In genomic region chr1:40394456-40395172, GRCh38 we compare ENCODE assay signal across 10 cellular contexts. TPM values are rescaled to one million over a fixed set of nuclear protein-coding genes. Genes with fewer than 3 reads are reported as not detected.
DNase-seq lines count a peak whose midpoint lies in the region; ATAC-seq, FAIRE-seq and TF ChIP-seq lines count a peak whose summit lies in the region.
"Had no signal": no experiment of that assay in that cellular context is flagged by ENCODE, and none has a peak within 500 bp of the region (broad histone marks: within the 10 kb centered on the region; RNA-seq: fewer than 3 reads in every experiment).

No MANE protein-coding gene starts in this region.

- H3K9me3 Mint-ChIP-seq in CD4-positive, alpha-beta memory T cell, result no peaks in the 10 kb centered on the region
- H3K9me3 Mint-ChIP-seq in astrocyte (ENCODE audit: unreplicated experiment), result no peaks in the 10 kb centered on the region

- no peaks in the 10 kb centered on the region for H3K9me3 ChIP-seq in CD4-positive, alpha-beta memory T cell (ENCODE audit: control insufficient read depth in 1 of 2, low read length in 2 of 2)
- H3K9me3 ChIP-seq in astrocyte (ENCODE audit: insufficient read depth, low read depth, low read length), result no peaks in the 10 kb centered on the region
- H3K9me3 ChIP-seq in mucosa of descending colon, result no peaks in the 10 kb centered on the region

- H3K4me2 ChIP-seq in astrocyte (ENCODE audit: low read length), result no peak overlapping the region

- H3K4me3 Mint-ChIP-seq in CD4-positive, alpha-beta memory T cell, result peak overlapping the region in 7 of 8 donors; percentile 33 to 81 (median 71)
- no peak overlapping the region for H3K4me3 Mint-ChIP-seq in astrocyte (ENCODE audit: unreplicated experiment)

- TF ChIP-seq CTCF in NB4 (IDR thresholded peaks at IDR 0.05; ENCODE audit: low read depth, low read length), result no peak
- no peak for TF ChIP-seq CTCF in astrocyte (IDR thresholded peaks at IDR 0.05; ENCODE audit: insufficient read depth, low read depth, low read length)
- TF ChIP-seq CTCF in mucosa of descending colon (IDR thresholded peaks at IDR 0.05), result no peak

- H3K27ac ChIP-seq in CD4-positive, alpha-beta memory T cell (ENCODE audit: low read depth, low read length), result peak overlapping the region; percentile 64
- no peak overlapping the region for H3K27ac ChIP-seq in astrocyte (ENCODE audit: low read depth, low read length)

- peaks cover 76 to 96% (median 86%) of the 10 kb centered on the region in 4 donors for H3K4me1 Mint-ChIP-seq in CD4-positive, alpha-beta memory T cell
- H3K4me1 Mint-ChIP-seq in astrocyte (ENCODE audit: low read depth, unreplicated experiment), result peaks cover 8% of the 10 kb centered on the region

- H3K27me3 ChIP-seq in CD4-positive, alpha-beta memory T cell (ENCODE audit: insufficient read depth, low read length), result no peaks in the 10 kb centered on the region
- no peaks in the 10 kb centered on the region for H3K27me3 ChIP-seq in astrocyte (ENCODE audit: insufficient read depth, low read length)

- H2AFZ ChIP-seq in astrocyte (ENCODE audit: low read depth, low read length), result no peak overlapping the region

- CTCF ChIA-PET in CD4-positive, alpha-beta memory T cell (lab: Charles Lee; ENCODE audit: partially characterized antibody), result interaction anchor here (1.5 to 4.5 kb wide), 4 partner anchors 10 to 55 kb away, joined by 4 to 28 read pairs (median 11); no protein-coding TSS in a partner anchor

- TF ChIP-seq POLR2A in NB4 (IDR thresholded peaks at IDR 0.05; ENCODE audit: extremely low read depth, insufficient read length), result no peak

- peak; percentile 57 to 85 (median 67) for DNase-seq in CD4-positive, alpha-beta memory T cell
- peak; percentile 40 for DNase-seq in NB4 (ENCODE audit: low read depth)
- peak; percentile 50 for DNase-seq in astrocyte (ENCODE audit: low read depth)
- no peak for DNase-seq in mucosa of descending colon
- DNase-seq in NCI-H128 (lab: John Stamatoyannopoulos, UW; ENCODE audit: unreplicated experiment), result no peak
- no peak for DNase-seq in posterior vena cava (ENCODE audit: low spot score)
- DNase-seq: erythroblast, NCI-H1694 treated with DMSO at 0.1 percent for 48 hours had no signal

- POLR2A ChIA-PET in CD4-positive, alpha-beta memory T cell (lab: Charles Lee; ENCODE audit: partially characterized antibody), result interaction anchor here (2.9 to 7.8 kb wide), 3 partner anchors 11 to 20 kb away, joined by 8 to 130 read pairs (median 30); partner anchors contain the start of gene SMAP2

- peaks cover 98% of the 10 kb centered on the region for H3K4me1 ChIP-seq in CD4-positive, alpha-beta memory T cell (ENCODE audit: insufficient read depth, low read length)
- H3K4me1 ChIP-seq in astrocyte (ENCODE audit: insufficient read depth, low read length), result peaks cover 6% of the 10 kb centered on the region
- peaks cover 33% of the 10 kb centered on the region for H3K4me1 ChIP-seq in mucosa of descending colon (ENCODE audit: low read depth)

- H4K20me1 ChIP-seq in astrocyte (ENCODE audit: insufficient read depth, low read length), result peaks cover 43% of the 10 kb centered on the region

- H3K27ac Mint-ChIP-seq in CD4-positive, alpha-beta memory T cell, result peak overlapping the region; percentile 87 to 97 (median 95)
- H3K27ac Mint-ChIP-seq in astrocyte (ENCODE audit: unreplicated experiment), result peak overlapping the region; percentile 83

- peak; percentile 50 for ATAC-seq in mucosa of descending colon
- ATAC-seq in HG02678 (IDR thresholded peaks at IDR 0.05; ENCODE audit: unreplicated experiment), result no peak
- no peak for ATAC-seq in HG02970 (IDR thresholded peaks at IDR 0.05; ENCODE audit: low FRiP score, unreplicated experiment)

- H3K27me3 Mint-ChIP-seq in CD4-positive, alpha-beta memory T cell, result no peaks in the 10 kb centered on the region
- no peaks in the 10 kb centered on the region for H3K27me3 Mint-ChIP-seq in astrocyte (ENCODE audit: low read depth, unreplicated experiment)

- FAIRE-seq in astrocyte (lab: Jason Lieb, UNC), result no peak

- no peak overlapping the region for H3K4me3 ChIP-seq in CD4-positive, alpha-beta memory T cell (ENCODE audit: low read length in 2 of 2)
- H3K4me3 ChIP-seq in NB4 (ENCODE audit: low read depth, low read length) (no peak overlapping the region), astrocyte (ENCODE audit: insufficient read depth, low read depth, low read length) (no peak overlapping the region), mucosa of descending colon (no peak overlapping the region)

- H3K79me2 ChIP-seq in astrocyte (ENCODE audit: insufficient read depth, low read length), result peaks cover 56% of the 10 kb centered on the region

- peaks cover 22 to 27% of the 10 kb centered on the region in 2 donors for H3K36me3 Mint-ChIP-seq in CD4-positive, alpha-beta memory T cell
- no peaks in the 10 kb centered on the region for H3K36me3 Mint-ChIP-seq in astrocyte (ENCODE audit: low read depth, unreplicated experiment)

- H3K9ac ChIP-seq in astrocyte (ENCODE audit: low read length), result no peak overlapping the region

- no peaks in the 10 kb centered on the region for H3K36me3 ChIP-seq in CD4-positive, alpha-beta memory T cell (ENCODE audit: insufficient read depth, low read length)
- H3K36me3 ChIP-seq in astrocyte (ENCODE audit: insufficient read depth, low read length), result no peaks in the 10 kb centered on the region
- H3K36me3 ChIP-seq in mucosa of descending colon (ENCODE audit: low read depth), result no peaks in the 10 kb centered on the region

- intact Hi-C loops in CD4-positive, alpha-beta memory T cell (cut with micrococcal nuclease), result loop anchor here (1.0 to 2.0 kb wide), 3 partner anchors 8 to 14 kb away; no protein-coding TSS in a partner anchor
- intact Hi-C loops in mucosa of descending colon (cut with DNase I, micrococcal nuclease) (no loop called here), posterior vena cava (cut with DNase I) (no loop called here)

RNA-seq across cellular contexts. Expression of gene SMAP2, which starts 21.1 kb away (rescaled TPM):
- total RNA-seq in CD4-positive, alpha-beta memory T cell, result 100 to 1,000 TPM; 123 TPM
- polyA plus RNA-seq in CD4-positive, alpha-beta memory T cell, result 100 to 1,000 TPM; 258 to 358 TPM
- total RNA-seq in astrocyte (16.8 and 18.3 TPM in 2 replicates), mucosa of descending colon (10 to 100 TPM; 22.0 to 35.6 (median 24.7) TPM), posterior vena cava (10 to 100 TPM; 26.0 to 44.8 TPM)

RNA-seq across cellular contexts. Expression of gene ZFP69B, which starts 55.7 kb away (rescaled TPM):
- 1 to 10 TPM; 7.5 to 7.9 TPM for total RNA-seq in CD4-positive, alpha-beta memory T cell
- polyA plus RNA-seq in CD4-positive, alpha-beta memory T cell, result 1 to 10 TPM; 2.1 to 2.4 TPM
- total RNA-seq in astrocyte, result 4.3 and 5.4 TPM in 2 replicates
- 1 to 10 TPM; 1.4 to 2.1 (median 2.1) TPM for total RNA-seq in mucosa of descending colon
- 1 to 10 TPM; 1.6 to 2.6 TPM for total RNA-seq in posterior vena cava

Comparison
In these comparisons a context has a peak if more than half of its experiments do, and no peak if none do; other contexts are left out.
1. DNase-seq: peak in CD4-positive, alpha-beta memory T cell (5 of 5), NB4 (single experiment) and astrocyte (single experiment); none in mucosa of descending colon (0 of 3), NCI-H128 (single experiment) and posterior vena cava (single experiment).